In the genomic region with DNA sequence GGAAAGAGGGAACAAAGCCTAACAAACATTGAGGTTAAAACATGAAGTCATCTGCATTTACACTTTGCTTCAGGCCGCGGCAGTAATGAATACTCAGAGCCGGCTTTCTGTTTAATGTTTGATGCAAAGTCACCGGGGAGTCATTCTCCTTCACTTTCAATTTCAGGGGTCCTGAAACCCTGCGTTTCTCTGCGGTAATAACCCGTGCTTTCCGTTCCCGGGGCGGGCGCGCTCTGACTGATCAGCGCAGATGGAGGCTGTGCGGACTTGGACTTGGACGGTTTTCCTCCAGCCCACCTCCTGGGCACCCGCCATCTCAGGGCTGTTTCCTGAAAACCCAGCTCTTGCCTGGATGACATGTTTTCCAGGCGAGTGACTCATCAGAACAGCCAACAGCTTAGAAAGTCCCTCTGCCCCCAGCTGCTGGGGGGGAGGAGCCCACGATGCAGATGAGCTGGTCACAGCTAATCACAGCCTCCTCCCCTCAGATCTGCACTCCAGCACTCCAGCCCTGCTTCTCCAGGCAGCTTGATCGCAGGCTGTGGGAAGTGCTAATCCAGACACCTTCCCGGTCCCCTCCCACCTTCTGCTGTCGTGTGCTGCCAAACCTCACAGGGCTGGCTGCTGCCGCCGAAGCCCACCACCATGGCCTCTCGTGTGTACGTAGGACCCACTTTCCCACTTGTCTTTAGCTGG, we compare ENCODE assay signal across 8 cellular contexts.
DNase-seq lines count a peak whose midpoint lies in the region; ATAC-seq and TF ChIP-seq lines count a peak whose summit lies in the region.

No MANE protein-coding gene starts in this region.

- peaks cover 44% of the 10 kb centered on the region for H3K4me1 Mint-ChIP-seq in HFFc6 (ENCODE audit: low read depth)

- peaks cover 30% of the 10 kb centered on the region for H3K36me3 Mint-ChIP-seq in HFFc6 (ENCODE audit: low read depth)

- H3K27me3 Mint-ChIP-seq in HFFc6 (ENCODE audit: insufficient read depth) = peaks cover 5% of the 10 kb centered on the region

- H3K79me2 ChIP-seq in parathyroid adenoma = no peaks in the 10 kb centered on the region

- peak overlapping the region; percentile 86 for H3K9ac ChIP-seq in adipocyte (ENCODE audit: low read length)
- no peak overlapping the region for H3K9ac ChIP-seq in parathyroid adenoma

- H3K27ac ChIP-seq in heart left ventricle (peak overlapping the region; percentile 24 to 95 (median 82)), parathyroid adenoma (peak overlapping the region; percentile 47), thyroid gland (peak overlapping the region; percentile 75 to 94 (median 76))

- H2AFZ ChIP-seq in parathyroid adenoma = peak overlapping the region; percentile 54

- intact Hi-C loops in heart left ventricle (cut with DNase I) = loop anchor here in 1 of 10 donors (5.0 kb wide), 1 partner anchor 41 kb away; no protein-coding TSS in a partner anchor
- intact Hi-C loops in thyroid gland (cut with DNase I) = no loop called here

- DNase-seq in GM06990 (ENCODE audit: extremely low read depth, insufficient read length) (peak; percentile 86), HFFc6 (peak; percentile 97), NCI-H1048 (lab: John Stamatoyannopoulos, UW) (peak; percentile 88), SW 1271 (lab: John Stamatoyannopoulos, UW) (peak; percentile 88 to 95), adipocyte (ENCODE audit: low read depth) (peak; percentile 96), heart left ventricle (peak; percentile 84 to 93 (median 87)), thyroid gland (peak; percentile 90 to 91)

- peak overlapping the region; percentile 100 for H3K27ac Mint-ChIP-seq in HFFc6

- H3K9me3 ChIP-seq in adipocyte (ENCODE audit: control insufficient read depth, low read length) (no peaks in the 10 kb centered on the region), heart left ventricle (no peaks in the 10 kb centered on the region), parathyroid adenoma (ENCODE audit: control insufficient read depth, low read length) (no peaks in the 10 kb centered on the region), thyroid gland (no peaks in the 10 kb centered on the region)

- TF ChIP-seq CTCF in GM06990 (IDR thresholded peaks at IDR 0.05; ENCODE audit: insufficient read depth, low read length, poor library complexity, severe bottlenecking) = no peak
- TF ChIP-seq CTCF in HFFc6 (IDR thresholded peaks at IDR 0.05) = no peak
- TF ChIP-seq CTCF in heart left ventricle (IDR thresholded peaks at IDR 0.05) = no peak
- no peak for TF ChIP-seq CTCF in parathyroid adenoma (IDR thresholded peaks at IDR 0.05)
- TF ChIP-seq CTCF in thyroid gland (IDR thresholded peaks at IDR 0.05) = no peak

- H3K4me2 ChIP-seq in parathyroid adenoma (ENCODE audit: low read length) = peak overlapping the region; percentile 41

- peak overlapping the region; percentile 94 for H3K4me3 Mint-ChIP-seq in HFFc6

- peak overlapping the region; percentile 62 for H3K4me3 ChIP-seq in GM06990 (replicated peaks; ENCODE audit: low read depth, low read length)
- peak overlapping the region; percentile 82 for H3K4me3 ChIP-seq in adipocyte (ENCODE audit: low read length)
- peak overlapping the region in 11 of 12 donors; percentile 20 to 60 (median 54) for H3K4me3 ChIP-seq in heart left ventricle
- H3K4me3 ChIP-seq in parathyroid adenoma (ENCODE audit: low read depth, low read length) = peak overlapping the region; percentile 42
- H3K4me3 ChIP-seq in thyroid gland (replicated peaks in 1 of 3) = peak overlapping the region; percentile 12 to 24 (median 16)

- WGBS in heart left ventricle, 4 donors = 3 to 7% (median 6%) methylated on average over 24 to 25 of the region's 25 CpGs
- 4 to 8% methylated on average over 23 to 25 of the region's 25 CpGs for WGBS in thyroid gland, 2 donors

- H3K9me3 Mint-ChIP-seq in HFFc6 = no peaks in the 10 kb centered on the region; the same call in 1 of the 2 replicates

- H3K36me3 ChIP-seq in GM06990 (ENCODE audit: control insufficient read depth, insufficient read depth, low read length) (peaks cover 3% of the 10 kb centered on the region), adipocyte (ENCODE audit: control insufficient read depth, insufficient read depth, low read length, severe bottlenecking) (peaks cover 1% of the 10 kb centered on the region), heart left ventricle (peaks cover 0 to 5% (median 2%) of the 10 kb centered on the region in 9 donors), parathyroid adenoma (ENCODE audit: control insufficient read depth, insufficient read depth, low read length) (no peaks in the 10 kb centered on the region), thyroid gland (peaks cover 0 to 4% of the 10 kb centered on the region in 2 donors)

- H3K27me3 ChIP-seq in GM06990 (replicated peaks; ENCODE audit: control insufficient read depth, insufficient read depth, low read length) (no peaks in the 10 kb centered on the region), adipocyte (replicated peaks; ENCODE audit: control insufficient read depth, insufficient read depth, low read length) (no peaks in the 10 kb centered on the region), heart left ventricle (no peaks in the 10 kb centered on the region), parathyroid adenoma (ENCODE audit: control insufficient read depth, insufficient read depth, low read length) (no peaks in the 10 kb centered on the region), thyroid gland (no peaks in the 10 kb centered on the region)

- ATAC-seq in heart left ventricle = peak; percentile 90 to 97 (median 97)

- peaks cover 25% of the 10 kb centered on the region for H3K4me1 ChIP-seq in adipocyte (ENCODE audit: control insufficient read depth, insufficient read depth, low read length)
- peaks cover 0 to 23% (median 13%) of the 10 kb centered on the region in 12 donors for H3K4me1 ChIP-seq in heart left ventricle
- peaks cover 4% of the 10 kb centered on the region for H3K4me1 ChIP-seq in parathyroid adenoma
- peaks cover 6 to 9% of the 10 kb centered on the region in 2 donors for H3K4me1 ChIP-seq in thyroid gland

- TF ChIP-seq POLR2A in heart left ventricle (IDR thresholded peaks at IDR 0.05) = peak in 1 of 2 donors; percentile 46
- peak in 1 of 2 donors; percentile 77 for TF ChIP-seq POLR2A in thyroid gland (IDR thresholded peaks at IDR 0.05)

Comparison
In these comparisons a context has a peak if more than half of its experiments do, and no peak if none do; other contexts are left out.
1. Peak in every context shown above with its lines: DNase-seq, ATAC-seq, H3K4me3 ChIP-seq and H3K27ac ChIP-seq.
2. H3K4me3 ChIP-seq: peak in every context shown above with its lines; median percentile 82 in adipocyte; 62 in GM06990; 54 in heart left ventricle; 42 in parathyroid adenoma; 16 in thyroid gland.